ENCODE assay signal across 8 cellular contexts in the genomic region with DNA sequence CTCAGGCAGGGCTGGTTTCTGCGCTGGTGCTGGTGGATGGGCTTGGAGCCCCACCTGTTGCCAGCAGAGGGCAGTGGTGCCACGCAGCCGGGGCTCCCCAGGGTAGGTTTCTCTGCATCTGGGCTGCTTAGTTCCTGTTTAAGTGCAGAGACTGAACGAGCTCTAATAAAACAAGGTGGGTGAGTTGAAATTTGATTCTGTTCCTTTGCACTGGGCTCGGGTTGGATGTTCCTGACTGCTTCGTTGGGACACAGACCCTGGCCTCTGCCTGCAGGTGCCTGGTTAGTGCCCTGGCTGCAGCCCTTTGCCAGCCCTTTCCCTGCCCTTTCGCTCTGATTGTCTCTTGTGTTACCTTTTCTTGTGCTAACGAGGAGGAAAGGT. TPM values are rescaled to one million over a fixed set of nuclear protein-coding genes. Genes with fewer than 3 reads are reported as not detected.
DNase-seq lines count a peak whose midpoint lies in the region; ATAC-seq, FAIRE-seq and TF ChIP-seq lines count a peak whose summit lies in the region.

No MANE protein-coding gene starts in this region.

- POLR2A ChIA-PET in H1 (lab: Charles Lee; ENCODE audit: partially characterized antibody), result no interaction called here

- H4K20me1 ChIP-seq in DND-41 (ENCODE audit: insufficient read depth, low read length), result peaks cover 16% of the 10 kb centered on the region; the same call in 1 of the 2 replicates
- peaks cover 12 to 21% of the 10 kb centered on the region in 2 experiments for H4K20me1 ChIP-seq in H1 (replicated peaks in 1 of 2; ENCODE audit: control insufficient read depth in 1 of 2, insufficient read depth in 2 of 2, low read length in 2 of 2)

- FAIRE-seq in H1 (lab: Jason Lieb, UNC), result peak; percentile 73

- H2AK5ac ChIP-seq in H1 (ENCODE audit: low read depth, low read length), result no peak overlapping the region
- H2AK5ac ChIP-seq in mesendoderm (ENCODE audit: low read length), result no peak overlapping the region

- H3K27me3 ChIP-seq in DND-41 (ENCODE audit: insufficient read depth, low read length, poor library complexity) (no peaks in the 10 kb centered on the region), H1 (replicated peaks in 1 of 4; ENCODE audit: control insufficient read depth in 3 of 4, extremely low read depth in 1 of 4, insufficient read depth in 3 of 4, low read length in 3 of 4) (no peaks in the 10 kb centered on the region), mesendoderm (ENCODE audit: insufficient read depth, low read length, poor library complexity) (no peaks in the 10 kb centered on the region)

- no peaks in the 10 kb centered on the region for H3K23me2 ChIP-seq in H1 (ENCODE audit: low read depth, low read length)

- H3K18ac ChIP-seq in H1 (ENCODE audit: extremely low read depth, low read length), result no peak overlapping the region
- no peak overlapping the region for H3K18ac ChIP-seq in mesendoderm (ENCODE audit: low read length)

- H2BK120ac ChIP-seq in H1 (replicated peaks; ENCODE audit: low read depth, low read length) (no peak overlapping the region), mesendoderm (ENCODE audit: low read depth, low read length) (no peak overlapping the region)

- CTCF ChIA-PET in H1 (lab: Charles Lee; ENCODE audit: partially characterized antibody), result interaction anchor here (0.6 to 3.0 kb wide), 40 partner anchors 11 to 455 kb away, joined by 3 to 20 read pairs (median 4); partner anchors contain the start of gene ZNF750

- H4K5ac ChIP-seq in H1 (ENCODE audit: insufficient read length, low read depth, low read length) (no peak overlapping the region), mesendoderm (ENCODE audit: low read length) (no peak overlapping the region)

- TF ChIP-seq RAD21 in H1 (IDR thresholded peaks at IDR 0.05 in 1 of 2, conservative IDR thresholded peaks at IDR 0.05 in 1 of 2; ENCODE audit: low read depth in 2 of 2, low read length in 2 of 2), result peak; percentile 91 to 92

- peaks cover 12% of the 10 kb centered on the region for H3K4me1 ChIP-seq in DND-41 (ENCODE audit: insufficient read depth, low read length)
- H3K4me1 ChIP-seq in H1 (replicated peaks in 1 of 4; ENCODE audit: control insufficient read depth in 3 of 4, insufficient read depth in 4 of 4, low read length in 3 of 4), result peaks cover 0 to 4% (median 1%) of the 10 kb centered on the region in 4 experiments; a peak in 2 of 7 replicates
- H3K4me1 ChIP-seq in mesendoderm (ENCODE audit: control insufficient read depth, low read depth, low read length), result no peaks in the 10 kb centered on the region

- H2AFZ ChIP-seq in DND-41 (ENCODE audit: low read depth, low read length), result 0 out of 2 replicates have a peak overlapping the region, but pooled peaks have one; percentile 7
- no peak overlapping the region for H2AFZ ChIP-seq in H1 (ENCODE audit: low read length)

- peak; percentile 100 for ATAC-seq in DND-41 (ENCODE audit: insufficient read depth, low read depth)
- peak; percentile 59 for ATAC-seq in HG03460 (IDR thresholded peaks at IDR 0.05; ENCODE audit: unreplicated experiment)
- no peak for ATAC-seq in GM18511 (IDR thresholded peaks at IDR 0.05; ENCODE audit: unreplicated experiment)

- DNase-seq in DND-41, result peak; percentile 86
- DNase-seq in NOMO-1 (lab: John Stamatoyannopoulos, UW; ENCODE audit: unreplicated experiment in 2 of 2), result peak; percentile 56 to 86
- DNase-seq in activated CD8-positive, alpha-beta memory T cell treated with anti-CD3 and anti-CD28 coated beads for 24 hours, result peak; percentile 93
- peak; percentile 19 to 90 for DNase-seq in H1 (ENCODE audit: low read depth in 1 of 2, low spot score in 2 of 2)
- peak; percentile 68 for DNase-seq in mesendoderm
- DNase-seq in stimulated activated CD8-positive, alpha-beta memory T cell treated with anti-CD3 and anti-CD28 coated beads, Interleukin-15, amount 100 ng/mL, for 4 hours (ENCODE audit: low read depth in 2 of 2), result peak; percentile 63 to 66

- H2BK5ac ChIP-seq in H1 (ENCODE audit: low read depth, low read length) (no peak overlapping the region), mesendoderm (ENCODE audit: low read length) (no peak overlapping the region)

- TF ChIP-seq POLR2A in H1 (IDR thresholded peaks at IDR 0.05; ENCODE audit: control extremely low read depth in 1 of 2, low read depth in 2 of 2, low read length in 2 of 2), result no peak

- H3K56ac ChIP-seq in H1 (replicated peaks; ENCODE audit: insufficient read length, low read depth, low read length) (no peak overlapping the region), mesendoderm (ENCODE audit: low read length) (no peak overlapping the region)

- H4K8ac ChIP-seq in H1 (ENCODE audit: extremely low read depth, insufficient read depth, low read length) (no peak overlapping the region), mesendoderm (ENCODE audit: low read depth, low read length) (no peak overlapping the region)

- H3K36me3 ChIP-seq in DND-41 (ENCODE audit: insufficient read depth, low read length) (peaks cover 46% of the 10 kb centered on the region), H1 (ENCODE audit: control insufficient read depth in 2 of 4, insufficient read depth in 4 of 4, low read length in 3 of 4) (peaks cover 5 to 25% (median 13%) of the 10 kb centered on the region in 4 experiments; a peak in 7 of 8 replicates), mesendoderm (ENCODE audit: control insufficient read depth, insufficient read depth, low read length) (peaks cover 5% of the 10 kb centered on the region)

- no peak overlapping the region for H3K4ac ChIP-seq in H1 (replicated peaks; ENCODE audit: insufficient read length, low read depth, low read length)
- no peak overlapping the region for H3K4ac ChIP-seq in mesendoderm (ENCODE audit: low read depth, low read length)

- H3K23ac ChIP-seq in H1 (ENCODE audit: insufficient read length) (no peak overlapping the region), mesendoderm (ENCODE audit: low read length) (no peak overlapping the region)

- TF ChIP-seq CTCF in DND-41 (IDR thresholded peaks at IDR 0.05; ENCODE audit: borderline replicate concordance, extremely low read depth, low read length, poor library complexity, severe bottlenecking), result peak; percentile 98
- peak; percentile 90 to 96 (median 95) for TF ChIP-seq CTCF in H1 (IDR thresholded peaks at IDR 0.05; ENCODE audit: control extremely low read depth in 1 of 3, insufficient read depth in 1 of 3, low read depth in 1 of 3, low read length in 3 of 3)

- H3K79me2 ChIP-seq in DND-41 (ENCODE audit: insufficient read depth, low read length) (peaks cover 42% of the 10 kb centered on the region), H1 (ENCODE audit: control insufficient read depth in 1 of 2, insufficient read depth in 2 of 2, low read length in 2 of 2) (peaks cover 0 to 17% of the 10 kb centered on the region in 2 experiments; a peak in 1 of 4 replicates), mesendoderm (ENCODE audit: control insufficient read depth, insufficient read depth, low read length) (no peaks in the 10 kb centered on the region)

- H2BK12ac ChIP-seq in H1 (ENCODE audit: low read depth, low read length), result no peak overlapping the region

- H3K14ac ChIP-seq in H1 (ENCODE audit: insufficient read length), result no peak overlapping the region

- H3K4me2 ChIP-seq in DND-41 (ENCODE audit: insufficient read depth, low read length) (no peak overlapping the region), H1 (ENCODE audit: insufficient read depth in 1 of 2, low read depth in 2 of 2, low read length in 2 of 2) (no peak overlapping the region), mesendoderm (ENCODE audit: low read length) (no peak overlapping the region)

- H2BK20ac ChIP-seq in H1 (ENCODE audit: low read length), result no peak overlapping the region

- peaks cover 23% of the 10 kb centered on the region for H3K79me1 ChIP-seq in H1 (ENCODE audit: low read depth, low read length)
- H3K79me1 ChIP-seq in mesendoderm (ENCODE audit: low read length), result peaks cover 2% of the 10 kb centered on the region

- H3K27ac ChIP-seq in DND-41 (ENCODE audit: low read length) (peak overlapping the region; percentile 79), H1 (ENCODE audit: low read depth, low read length) (no peak overlapping the region), mesendoderm (ENCODE audit: low read depth, low read length) (no peak overlapping the region)

- H3K9ac ChIP-seq in DND-41 (ENCODE audit: low read depth, low read length) (peak overlapping the region; percentile 40), H1 (replicated peaks in 1 of 4; ENCODE audit: extremely low read depth in 1 of 4, low read depth in 3 of 4, low read length in 3 of 4) (no peak overlapping the region), mesendoderm (ENCODE audit: low read length) (no peak overlapping the region)

- TF ChIP-seq EP300 in H1 (IDR thresholded peaks at IDR 0.05; ENCODE audit: borderline replicate concordance in 1 of 2, low read depth in 2 of 2, low read length in 2 of 2), result no peak

- H3K4me3 ChIP-seq in DND-41 (ENCODE audit: low read depth in 1 of 2, low read length in 2 of 2), result no peak overlapping the region
- H3K4me3 ChIP-seq in H1 (ENCODE audit: extremely low read depth in 1 of 4, insufficient read depth in 2 of 4, low read depth in 3 of 4, low read length in 4 of 4), result no peak overlapping the region
- H3K4me3 ChIP-seq in mesendoderm (ENCODE audit: low read length), result no peak overlapping the region

- 50% methylated on average over 8 of the region's 8 CpGs; no CpG with 5 or more reads in 1 of the 2 experiments for WGBS in H1 (ENCODE audit: extremely low coverage in 1 of 2, insufficient coverage in 1 of 2, insufficient read length in 1 of 2, insufficient replicate concordance in 2 of 2, low coverage in 1 of 2, low lambda C conversion rate in 2 of 2, missing lambda C conversion rate in 1 of 2), 2 experiments
- WGBS in mesendoderm (ENCODE audit: extremely low coverage, insufficient coverage, low lambda C conversion rate), result no CpG with 5 or more reads among the region's 8 CpGs

- no peak overlapping the region for H2BK15ac ChIP-seq in H1 (ENCODE audit: low read length)
- no peak overlapping the region for H2BK15ac ChIP-seq in mesendoderm (replicated peaks; ENCODE audit: low read depth)

- H3K9me3 ChIP-seq in DND-41 (ENCODE audit: insufficient read depth, low read length, severe bottlenecking) (no peaks in the 10 kb centered on the region), H1 (ENCODE audit: insufficient read depth in 2 of 2, low read depth in 1 of 2, low read length in 1 of 2) (peaks cover 0 to 3% of the 10 kb centered on the region in 2 experiments; a peak in 1 of 4 replicates)

- no peak overlapping the region for H4K91ac ChIP-seq in H1 (replicated peaks; ENCODE audit: insufficient read length, low read length)

RNA-seq across cellular contexts. Expression of gene TBCD, which starts 30.0 kb away (rescaled TPM):
- 117 and 118 TPM in 2 replicates for total RNA-seq in H1 (2021; fragmentation: NEBNext Ultra II Directional; extraction: Animal tissue kit (Norgen Biotek cat#: 25700))
- polyA plus RNA-seq in H1 (2011; rRNA removed), result 162 and 214 TPM in 2 replicates
- 111 TPM for polyA plus RNA-seq in H1 (2011; cell fraction: cytosol; rRNA removed)
- 346 TPM for polyA plus RNA-seq in H1 (2011; cell fraction: nucleus; rRNA removed)
- polyA plus RNA-seq in H1 (2012, experiment 1 of 2), result 116 to 160 TPM (median 143 TPM) in 4 replicates
- 116 TPM for polyA plus RNA-seq in H1 (2012, experiment 2 of 2)
- 64.1 TPM for polyA plus RNA-seq in H1 (2013, experiment 1 of 2)
- polyA plus RNA-seq in H1 (2013, experiment 2 of 2), result 59.0 TPM
- 107 and 112 TPM in 2 replicates for polyA minus RNA-seq in H1 (2011; rRNA and poly(A)+ RNA removed)
- 87.7 TPM for polyA minus RNA-seq in H1 (2011; cell fraction: cytosol; rRNA and poly(A)+ RNA removed)
- polyA minus RNA-seq in H1 (2011; cell fraction: nucleus; rRNA and poly(A)+ RNA removed), result 90.6 TPM
- polyA plus RNA-seq in mesendoderm (2013, experiment 1 of 2), result 43.3 TPM
- 41.0 TPM for polyA plus RNA-seq in mesendoderm (2013, experiment 2 of 2)

RNA-seq across cellular contexts. Expression of gene FN3K, which starts 46.5 kb away (rescaled TPM):
- 13.6 and 14.2 TPM in 2 replicates for total RNA-seq in H1 (2021; fragmentation: NEBNext Ultra II Directional; extraction: Animal tissue kit (Norgen Biotek cat#: 25700))
- 0.88 and 2.1 TPM in 2 replicates for polyA plus RNA-seq in H1 (2011; rRNA removed)
- 2.4 TPM for polyA plus RNA-seq in H1 (2011; cell fraction: cytosol; rRNA removed)
- 4.6 TPM for polyA plus RNA-seq in H1 (2011; cell fraction: nucleus; rRNA removed)
- 13.9 to 22.0 TPM (median 20.3 TPM) in 4 replicates for polyA plus RNA-seq in H1 (2012, experiment 1 of 2)
- polyA plus RNA-seq in H1 (2012, experiment 2 of 2), result 13.0 TPM
- 6.2 TPM for polyA plus RNA-seq in H1 (2013, experiment 1 of 2)
- 5.4 TPM for polyA plus RNA-seq in H1 (2013, experiment 2 of 2)
- 1.7 and 1.8 TPM in 2 replicates for polyA minus RNA-seq in H1 (2011; rRNA and poly(A)+ RNA removed)
- polyA minus RNA-seq in H1 (2011; cell fraction: cytosol; rRNA and poly(A)+ RNA removed), result 7.4 TPM
- polyA minus RNA-seq in H1 (2011; cell fraction: nucleus; rRNA and poly(A)+ RNA removed), result 5.4 TPM
- polyA plus RNA-seq in mesendoderm (2013, experiment 1 of 2), result 2.5 TPM
- polyA plus RNA-seq in mesendoderm (2013, experiment 2 of 2), result 2.0 TPM

RNA-seq across cellular contexts. Expression of gene ZNF750, which starts 57.9 kb away (rescaled TPM):
- total RNA-seq in H1 (2021; fragmentation: NEBNext Ultra II Directional; extraction: Animal tissue kit (Norgen Biotek cat#: 25700)), result not detected in 2 replicates
- polyA plus RNA-seq in H1 (2011; rRNA removed), result 0.02 TPM in 1 of 2 replicates, not detected in the other
- polyA plus RNA-seq in H1 (2011; cell fraction: cytosol; rRNA removed), result not detected
- not detected for polyA plus RNA-seq in H1 (2011; cell fraction: nucleus; rRNA removed)
- polyA plus RNA-seq in H1 (2012, experiment 1 of 2), result 0.12 to 0.14 TPM in 2 of 4 replicates, not detected in the others
- 0.04 TPM for polyA plus RNA-seq in H1 (2012, experiment 2 of 2)
- polyA plus RNA-seq in H1 (2013, experiment 1 of 2), result 0.02 TPM
- 0.02 TPM for polyA plus RNA-seq in H1 (2013, experiment 2 of 2)
- not detected in 2 replicates for polyA minus RNA-seq in H1 (2011; rRNA and poly(A)+ RNA removed)
- not detected for polyA minus RNA-seq in H1 (2011; cell fraction: cytosol; rRNA and poly(A)+ RNA removed)
- polyA minus RNA-seq in H1 (2011; cell fraction: nucleus; rRNA and poly(A)+ RNA removed), result not detected
- not detected for polyA plus RNA-seq in mesendoderm (2013, experiment 1 of 2)
- 0.01 TPM for polyA plus RNA-seq in mesendoderm (2013, experiment 2 of 2)
